In the genomic region with DNA sequence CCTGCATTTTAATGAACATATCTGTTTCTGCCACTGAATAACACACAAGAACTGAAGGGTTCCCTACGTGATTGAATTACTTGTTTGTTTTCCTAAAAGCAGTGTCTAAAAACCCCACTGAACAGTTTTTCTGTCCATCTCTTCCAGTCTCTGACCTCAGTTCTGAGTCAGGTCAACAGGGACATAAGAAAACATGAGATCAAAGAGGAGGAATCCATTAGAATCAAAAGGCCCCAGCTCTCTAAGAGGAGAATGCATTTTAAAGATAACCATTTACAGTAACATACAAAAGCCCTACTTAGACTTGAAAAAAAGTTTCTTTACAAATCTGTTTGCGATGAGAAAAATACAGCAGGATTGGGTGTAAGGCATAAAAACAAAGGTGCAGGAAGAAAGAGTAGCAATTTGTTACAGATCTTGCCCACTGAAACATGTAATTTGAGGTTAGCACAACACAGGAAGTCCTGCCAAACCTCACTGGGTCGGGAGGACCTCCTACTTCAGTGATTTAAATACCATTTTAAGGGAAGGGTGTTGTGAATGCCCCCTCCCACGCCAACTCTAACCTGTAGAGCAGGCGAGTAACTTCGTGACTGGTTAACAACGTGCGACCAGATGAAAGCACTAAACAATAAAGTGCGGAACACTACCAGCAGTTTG, we compare ENCODE assay signal across 2 cellular contexts.
TF ChIP-seq lines count a peak whose summit lies in the region.

No MANE protein-coding gene starts in this region.

TF ChIP-seq in GM12878, 131 proteins besides CTCF, POLR2A, EP300 and RAD21 (continues in another document):
- no peak for TF ChIP-seq NR2C2 (IDR thresholded peaks at IDR 0.05; ENCODE audit: borderline replicate concordance, control insufficient read depth, insufficient read length, low read depth)
- TF ChIP-seq EGR1 (IDR thresholded peaks at IDR 0.05; ENCODE audit: borderline replicate concordance in 1 of 2, low read depth in 2 of 2, low read length in 2 of 2) = peak in 1 of 2 experiments; percentile 67; a peak in 2 of 3 replicates
- TF ChIP-seq PAX8 (IDR thresholded peaks at IDR 0.05) = no peak
- TF ChIP-seq FOXK2 (IDR thresholded peaks at IDR 0.05) = no peak
- TF ChIP-seq BHLHE40 (IDR thresholded peaks at IDR 0.05; ENCODE audit: borderline replicate concordance in 1 of 2, low read depth in 2 of 2, low read length in 1 of 2) = peak; percentile 50 to 56; a peak in 2 of 4 replicates
- TF ChIP-seq, protein P1, sequence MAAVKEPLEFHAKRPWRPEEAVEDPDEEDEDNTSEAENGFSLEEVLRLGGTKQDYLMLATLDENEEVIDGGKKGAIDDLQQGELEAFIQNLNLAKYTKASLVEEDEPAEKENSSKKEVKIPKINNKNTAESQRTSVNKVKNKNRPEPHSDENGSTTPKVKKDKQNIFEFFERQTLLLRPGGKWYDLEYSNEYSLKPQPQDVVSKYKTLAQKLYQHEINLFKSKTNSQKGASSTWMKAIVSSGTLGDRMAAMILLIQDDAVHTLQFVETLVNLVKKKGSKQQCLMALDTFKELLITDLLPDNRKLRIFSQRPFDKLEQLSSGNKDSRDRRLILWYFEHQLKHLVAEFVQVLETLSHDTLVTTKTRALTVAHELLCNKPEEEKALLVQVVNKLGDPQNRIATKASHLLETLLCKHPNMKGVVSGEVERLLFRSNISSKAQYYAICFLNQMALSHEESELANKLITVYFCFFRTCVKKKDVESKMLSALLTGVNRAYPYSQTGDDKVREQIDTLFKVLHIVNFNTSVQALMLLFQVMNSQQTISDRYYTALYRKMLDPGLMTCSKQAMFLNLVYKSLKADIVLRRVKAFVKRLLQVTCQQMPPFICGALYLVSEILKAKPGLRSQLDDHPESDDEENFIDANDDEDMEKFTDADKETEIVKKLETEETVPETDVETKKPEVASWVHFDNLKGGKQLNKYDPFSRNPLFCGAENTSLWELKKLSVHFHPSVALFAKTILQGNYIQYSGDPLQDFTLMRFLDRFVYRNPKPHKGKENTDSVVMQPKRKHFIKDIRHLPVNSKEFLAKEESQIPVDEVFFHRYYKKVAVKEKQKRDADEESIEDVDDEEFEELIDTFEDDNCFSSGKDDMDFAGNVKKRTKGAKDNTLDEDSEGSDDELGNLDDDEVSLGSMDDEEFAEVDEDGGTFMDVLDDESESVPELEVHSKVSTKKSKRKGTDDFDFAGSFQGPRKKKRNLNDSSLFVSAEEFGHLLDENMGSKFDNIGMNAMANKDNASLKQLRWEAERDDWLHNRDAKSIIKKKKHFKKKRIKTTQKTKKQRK (IDR thresholded peaks at IDR 0.05; ENCODE audit: low read depth, low read length) = no peak
- TF ChIP-seq, protein P2, sequence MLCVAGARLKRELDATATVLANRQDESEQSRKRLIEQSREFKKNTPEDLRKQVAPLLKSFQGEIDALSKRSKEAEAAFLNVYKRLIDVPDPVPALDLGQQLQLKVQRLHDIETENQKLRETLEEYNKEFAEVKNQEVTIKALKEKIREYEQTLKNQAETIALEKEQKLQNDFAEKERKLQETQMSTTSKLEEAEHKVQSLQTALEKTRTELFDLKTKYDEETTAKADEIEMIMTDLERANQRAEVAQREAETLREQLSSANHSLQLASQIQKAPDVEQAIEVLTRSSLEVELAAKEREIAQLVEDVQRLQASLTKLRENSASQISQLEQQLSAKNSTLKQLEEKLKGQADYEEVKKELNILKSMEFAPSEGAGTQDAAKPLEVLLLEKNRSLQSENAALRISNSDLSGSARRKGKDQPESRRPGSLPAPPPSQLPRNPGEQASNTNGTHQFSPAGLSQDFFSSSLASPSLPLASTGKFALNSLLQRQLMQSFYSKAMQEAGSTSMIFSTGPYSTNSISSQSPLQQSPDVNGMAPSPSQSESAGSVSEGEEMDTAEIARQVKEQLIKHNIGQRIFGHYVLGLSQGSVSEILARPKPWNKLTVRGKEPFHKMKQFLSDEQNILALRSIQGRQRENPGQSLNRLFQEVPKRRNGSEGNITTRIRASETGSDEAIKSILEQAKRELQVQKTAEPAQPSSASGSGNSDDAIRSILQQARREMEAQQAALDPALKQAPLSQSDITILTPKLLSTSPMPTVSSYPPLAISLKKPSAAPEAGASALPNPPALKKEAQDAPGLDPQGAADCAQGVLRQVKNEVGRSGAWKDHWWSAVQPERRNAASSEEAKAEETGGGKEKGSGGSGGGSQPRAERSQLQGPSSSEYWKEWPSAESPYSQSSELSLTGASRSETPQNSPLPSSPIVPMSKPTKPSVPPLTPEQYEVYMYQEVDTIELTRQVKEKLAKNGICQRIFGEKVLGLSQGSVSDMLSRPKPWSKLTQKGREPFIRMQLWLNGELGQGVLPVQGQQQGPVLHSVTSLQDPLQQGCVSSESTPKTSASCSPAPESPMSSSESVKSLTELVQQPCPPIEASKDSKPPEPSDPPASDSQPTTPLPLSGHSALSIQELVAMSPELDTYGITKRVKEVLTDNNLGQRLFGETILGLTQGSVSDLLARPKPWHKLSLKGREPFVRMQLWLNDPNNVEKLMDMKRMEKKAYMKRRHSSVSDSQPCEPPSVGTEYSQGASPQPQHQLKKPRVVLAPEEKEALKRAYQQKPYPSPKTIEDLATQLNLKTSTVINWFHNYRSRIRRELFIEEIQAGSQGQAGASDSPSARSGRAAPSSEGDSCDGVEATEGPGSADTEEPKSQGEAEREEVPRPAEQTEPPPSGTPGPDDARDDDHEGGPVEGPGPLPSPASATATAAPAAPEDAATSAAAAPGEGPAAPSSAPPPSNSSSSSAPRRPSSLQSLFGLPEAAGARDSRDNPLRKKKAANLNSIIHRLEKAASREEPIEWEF (IDR thresholded peaks at IDR 0.05; ENCODE audit: insufficient replicate concordance, low read depth, low read length) = no peak
- TF ChIP-seq NR2F1 (conservative IDR thresholded peaks at IDR 0.05) = no peak
- TF ChIP-seq, protein P3, sequence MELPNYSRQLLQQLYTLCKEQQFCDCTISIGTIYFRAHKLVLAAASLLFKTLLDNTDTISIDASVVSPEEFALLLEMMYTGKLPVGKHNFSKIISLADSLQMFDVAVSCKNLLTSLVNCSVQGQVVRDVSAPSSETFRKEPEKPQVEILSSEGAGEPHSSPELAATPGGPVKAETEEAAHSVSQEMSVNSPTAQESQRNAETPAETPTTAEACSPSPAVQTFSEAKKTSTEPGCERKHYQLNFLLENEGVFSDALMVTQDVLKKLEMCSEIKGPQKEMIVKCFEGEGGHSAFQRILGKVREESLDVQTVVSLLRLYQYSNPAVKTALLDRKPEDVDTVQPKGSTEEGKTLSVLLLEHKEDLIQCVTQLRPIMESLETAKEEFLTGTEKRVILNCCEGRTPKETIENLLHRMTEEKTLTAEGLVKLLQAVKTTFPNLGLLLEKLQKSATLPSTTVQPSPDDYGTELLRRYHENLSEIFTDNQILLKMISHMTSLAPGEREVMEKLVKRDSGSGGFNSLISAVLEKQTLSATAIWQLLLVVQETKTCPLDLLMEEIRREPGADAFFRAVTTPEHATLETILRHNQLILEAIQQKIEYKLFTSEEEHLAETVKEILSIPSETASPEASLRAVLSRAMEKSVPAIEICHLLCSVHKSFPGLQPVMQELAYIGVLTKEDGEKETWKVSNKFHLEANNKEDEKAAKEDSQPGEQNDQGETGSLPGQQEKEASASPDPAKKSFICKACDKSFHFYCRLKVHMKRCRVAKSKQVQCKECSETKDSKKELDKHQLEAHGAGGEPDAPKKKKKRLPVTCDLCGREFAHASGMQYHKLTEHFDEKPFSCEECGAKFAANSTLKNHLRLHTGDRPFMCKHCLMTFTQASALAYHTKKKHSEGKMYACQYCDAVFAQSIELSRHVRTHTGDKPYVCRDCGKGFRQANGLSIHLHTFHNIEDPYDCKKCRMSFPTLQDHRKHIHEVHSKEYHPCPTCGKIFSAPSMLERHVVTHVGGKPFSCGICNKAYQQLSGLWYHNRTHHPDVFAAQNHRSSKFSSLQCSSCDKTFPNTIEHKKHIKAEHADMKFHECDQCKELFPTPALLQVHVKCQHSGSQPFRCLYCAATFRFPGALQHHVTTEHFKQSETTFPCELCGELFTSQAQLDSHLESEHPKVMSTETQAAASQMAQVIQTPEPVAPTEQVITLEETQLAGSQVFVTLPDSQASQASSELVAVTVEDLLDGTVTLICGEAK (IDR thresholded peaks at IDR 0.05; ENCODE audit: borderline replicate concordance) = no peak

TF ChIP-seq in neural cell, 6 proteins besides CTCF, POLR2A, EP300 and RAD21:
- TF ChIP-seq, protein P4, sequence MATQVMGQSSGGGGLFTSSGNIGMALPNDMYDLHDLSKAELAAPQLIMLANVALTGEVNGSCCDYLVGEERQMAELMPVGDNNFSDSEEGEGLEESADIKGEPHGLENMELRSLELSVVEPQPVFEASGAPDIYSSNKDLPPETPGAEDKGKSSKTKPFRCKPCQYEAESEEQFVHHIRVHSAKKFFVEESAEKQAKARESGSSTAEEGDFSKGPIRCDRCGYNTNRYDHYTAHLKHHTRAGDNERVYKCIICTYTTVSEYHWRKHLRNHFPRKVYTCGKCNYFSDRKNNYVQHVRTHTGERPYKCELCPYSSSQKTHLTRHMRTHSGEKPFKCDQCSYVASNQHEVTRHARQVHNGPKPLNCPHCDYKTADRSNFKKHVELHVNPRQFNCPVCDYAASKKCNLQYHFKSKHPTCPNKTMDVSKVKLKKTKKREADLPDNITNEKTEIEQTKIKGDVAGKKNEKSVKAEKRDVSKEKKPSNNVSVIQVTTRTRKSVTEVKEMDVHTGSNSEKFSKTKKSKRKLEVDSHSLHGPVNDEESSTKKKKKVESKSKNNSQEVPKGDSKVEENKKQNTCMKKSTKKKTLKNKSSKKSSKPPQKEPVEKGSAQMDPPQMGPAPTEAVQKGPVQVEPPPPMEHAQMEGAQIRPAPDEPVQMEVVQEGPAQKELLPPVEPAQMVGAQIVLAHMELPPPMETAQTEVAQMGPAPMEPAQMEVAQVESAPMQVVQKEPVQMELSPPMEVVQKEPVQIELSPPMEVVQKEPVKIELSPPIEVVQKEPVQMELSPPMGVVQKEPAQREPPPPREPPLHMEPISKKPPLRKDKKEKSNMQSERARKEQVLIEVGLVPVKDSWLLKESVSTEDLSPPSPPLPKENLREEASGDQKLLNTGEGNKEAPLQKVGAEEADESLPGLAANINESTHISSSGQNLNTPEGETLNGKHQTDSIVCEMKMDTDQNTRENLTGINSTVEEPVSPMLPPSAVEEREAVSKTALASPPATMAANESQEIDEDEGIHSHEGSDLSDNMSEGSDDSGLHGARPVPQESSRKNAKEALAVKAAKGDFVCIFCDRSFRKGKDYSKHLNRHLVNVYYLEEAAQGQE (IDR thresholded peaks at IDR 0.05; ENCODE audit: borderline replicate concordance) = no peak
- TF ChIP-seq SMC3 (conservative IDR thresholded peaks at IDR 0.05; ENCODE audit: poor library complexity) (no peak), POLR2AphosphoS5 (IDR thresholded peaks at IDR 0.05) (no peak), TAF1 (IDR thresholded peaks at IDR 0.05; ENCODE audit: low read depth) (no peak), MXI1 (conservative IDR thresholded peaks at IDR 0.05; ENCODE audit: poor library complexity, severe bottlenecking) (no peak)
TF ChIP-seq in neural cell: peak in this region for 0.
